ENCODE assay signal across 9 cellular contexts in genomic region chr15:28096720-28097431, GRCh38. TPM values are rescaled to one million over a fixed set of nuclear protein-coding genes. Genes with fewer than 3 reads are reported as not detected.
DNase-seq lines count a peak whose midpoint lies in the region; ATAC-seq and TF ChIP-seq lines count a peak whose summit lies in the region.
"Had no signal": no experiment of that assay in that cellular context is flagged by ENCODE, and none has a peak within 500 bp of the region (broad histone marks: within the 10 kb centered on the region; RNA-seq: fewer than 3 reads in every experiment).

No MANE protein-coding gene starts in this region.

- H3K36me3 Mint-ChIP-seq in MCF 10A (ENCODE audit: insufficient read depth, unreplicated experiment) (no peaks in the 10 kb centered on the region), mesothelial cell of epicardium (no peaks in the 10 kb centered on the region)

- H3K27me3 Mint-ChIP-seq in MCF 10A (ENCODE audit: insufficient read depth, unreplicated experiment) (no peaks in the 10 kb centered on the region), mesothelial cell of epicardium (ENCODE audit: low read depth) (peaks cover 90% of the 10 kb centered on the region)

- H3K27me3 ChIP-seq in breast epithelium (peaks cover 0 to 74% of the 10 kb centered on the region in 2 donors), vagina (no peaks in the 10 kb centered on the region)

- H3K27ac Mint-ChIP-seq in MCF 10A (ENCODE audit: low read depth, unreplicated experiment), result no peak overlapping the region
- no peak overlapping the region for H3K27ac Mint-ChIP-seq in mesothelial cell of epicardium

- H3K4me1 Mint-ChIP-seq in MCF 10A (ENCODE audit: insufficient read depth, unreplicated experiment) (no peaks in the 10 kb centered on the region), mesothelial cell of epicardium (peaks cover 28% of the 10 kb centered on the region)

- H3K4me3 Mint-ChIP-seq in MCF 10A (ENCODE audit: unreplicated experiment) (no peak overlapping the region), mesothelial cell of epicardium (peak overlapping the region; percentile 78)

- intact Hi-C loops in breast epithelium (cut with DNase I; ENCODE audit: low total_unique reads), result loop anchor here (5.0 kb wide), 1 partner anchor 655 kb away; no protein-coding TSS in a partner anchor
- intact Hi-C loops in MCF 10A (cut with micrococcal nuclease), result no loop called here
- intact Hi-C loops in vagina (cut with DNase I), result no loop called here

- DNase-seq in breast epithelium (ENCODE audit: low spot score in 2 of 2) (peak in 1 of 2 donors; percentile 16), MCF 10A (ENCODE audit: unreplicated experiment) (no peak), choroid plexus epithelial cell (ENCODE audit: low read depth) (no peak), mesothelial cell of epicardium (ENCODE audit: low spot score in 2 of 2, unreplicated experiment in 2 of 2) (peak in 1 of 2 experiments; percentile 61), vagina (ENCODE audit: extremely low spot score in 2 of 2) (peak; percentile 79 to 84), OCI-M2 (lab: John Stamatoyannopoulos, UW; ENCODE audit: unreplicated experiment) (no peak)

- H3K9me3 ChIP-seq in breast epithelium (peaks cover 0 to under 1% of the 10 kb centered on the region in 2 donors), vagina (no peaks in the 10 kb centered on the region)

- TF ChIP-seq CTCF in breast epithelium (IDR thresholded peaks at IDR 0.05), result no peak
- no peak for TF ChIP-seq CTCF in MCF 10A (IDR thresholded peaks at IDR 0.05; ENCODE audit: unreplicated experiment)
- TF ChIP-seq CTCF in choroid plexus epithelial cell (conservative IDR thresholded peaks at IDR 0.05; ENCODE audit: low read depth, low read length), result no peak
- TF ChIP-seq CTCF in mesothelial cell of epicardium (IDR thresholded peaks at IDR 0.05; ENCODE audit: unreplicated experiment), result no peak
- TF ChIP-seq CTCF in vagina (IDR thresholded peaks at IDR 0.05), result no peak

- BruUV-seq in MCF 10A (replicated peaks; lab: Mats Ljungman, UMichigan), result no TSS peak

- POLR2A ChIA-PET in MCF 10A (lab: Yijun Ruan, JAX), result no interaction called here

- no peak for TF ChIP-seq POLR2A in breast epithelium (IDR thresholded peaks at IDR 0.05)
- TF ChIP-seq POLR2A in vagina (IDR thresholded peaks at IDR 0.05), result no peak

- no peak overlapping the region for H3K27ac ChIP-seq in breast epithelium
- peak overlapping the region; percentile 54 for H3K27ac ChIP-seq in vagina

- H3K4me3 ChIP-seq in breast epithelium, result peak overlapping the region; percentile 39 to 64 (median 52)
- H3K4me3 ChIP-seq in choroid plexus epithelial cell (ENCODE audit: low read depth, low read length), result peak overlapping the region; percentile 54
- peak overlapping the region; percentile 41 to 52 for H3K4me3 ChIP-seq in vagina

- CTCF ChIA-PET in MCF 10A (lab: Yijun Ruan, JAX), result no interaction called here

- peaks cover 18% of the 10 kb centered on the region for H3K9me3 Mint-ChIP-seq in MCF 10A (ENCODE audit: unreplicated experiment)
- no peaks in the 10 kb centered on the region for H3K9me3 Mint-ChIP-seq in mesothelial cell of epicardium

- H3K4me1 ChIP-seq in breast epithelium (no peaks in the 10 kb centered on the region), vagina (peaks cover 47% of the 10 kb centered on the region)

- ATAC-seq in HG02610 (IDR thresholded peaks at IDR 0.05; ENCODE audit: unreplicated experiment) (no peak), GM21447 (IDR thresholded peaks at IDR 0.05; ENCODE audit: unreplicated experiment) (no peak)

- H3K36me3 ChIP-seq in breast epithelium (no peaks in the 10 kb centered on the region), vagina (no peaks in the 10 kb centered on the region)

RNA-seq across cellular contexts. Expression of gene OCA2, which starts 2.2 kb away (rescaled TPM):
- total RNA-seq in breast epithelium (under 1 TPM; 0.59 to 0.80 (median 0.66) TPM), MCF 10A (2022) (not detected in 2 replicates), mesothelial cell of epicardium (1.0 to 2.0 TPM (median 1.5 TPM) in 3 replicates), vagina (0.25 TPM)
- total RNA-seq: lung microvascular endothelial cell had no signal

Comparison
In these comparisons a context has a peak if more than half of its experiments do, and no peak if none do; other contexts are left out.
1. DNase-seq: peak in vagina (2 of 2); none in MCF 10A (single experiment), choroid plexus epithelial cell (single experiment) and OCI-M2 (single experiment).
2. Peak in every context shown above with its lines, with median percentiles within 50 percentile points of each other: H3K4me3 ChIP-seq.